11 cellular contexts compared by ENCODE assay signal in genomic region chr12:27463826-27464554, GRCh38. TPM values are rescaled to one million over a fixed set of nuclear protein-coding genes. Genes with fewer than 3 reads are reported as not detected.
DNase-seq lines count a peak whose midpoint lies in the region; TF ChIP-seq lines count a peak whose summit lies in the region.
"Had no signal": no experiment of that assay in that cellular context is flagged by ENCODE, and none has a peak within 500 bp of the region (broad histone marks: within the 10 kb centered on the region; RNA-seq: fewer than 3 reads in every experiment).

No MANE protein-coding gene starts in this region.

- no peaks in the 10 kb centered on the region for H3K36me3 ChIP-seq in right atrium auricular region
- H3K36me3 ChIP-seq in uterus = no peaks in the 10 kb centered on the region

- DNase-seq in stimulated activated CD4-positive, alpha-beta T cell treated with anti-CD3 and anti-CD28 coated beads, Interleukin-1b, Interleukin-23, amount 100 ng/mL, for 48 hours = peak; percentile 41
- no peak for DNase-seq in stimulated activated CD4-positive, alpha-beta T cell treated with anti-CD3 and anti-CD28 coated beads, Interleukin-4, amount 100 ng/mL, for 4 hours
- DNase-seq in UCSD-AML1 (lab: John Stamatoyannopoulos, UW; ENCODE audit: unreplicated experiment) = peak; percentile 40
- peak; percentile 68 for DNase-seq in right atrium auricular region (ENCODE audit: low spot score)
- DNase-seq in uterus = peak; percentile 70 to 72
- no peak for DNase-seq in NCI-H2196 (lab: John Stamatoyannopoulos, UW; ENCODE audit: unreplicated experiment)
- no peak for DNase-seq in NCI-H82 treated with DMSO at 0.1 percent for 48 hours (lab: John Stamatoyannopoulos, UW; ENCODE audit: unreplicated experiment)
- DNase-seq in cerebellum (ENCODE audit: low spot score) = no peak
- DNase-seq: COR-L47, immature natural killer cell had no signal

- no peak for TF ChIP-seq POLR2A in uterus (IDR thresholded peaks at IDR 0.05)

- H3K27me3 ChIP-seq in right atrium auricular region (no peaks in the 10 kb centered on the region), uterus (no peaks in the 10 kb centered on the region)

- H3K4me1 ChIP-seq in right atrium auricular region (peaks cover 0 to 5% of the 10 kb centered on the region in 2 donors), uterus (no peaks in the 10 kb centered on the region)

- peak overlapping the region in 1 of 2 donors; percentile 29 for H3K27ac ChIP-seq in right atrium auricular region
- peak overlapping the region; percentile 38 to 65 for H3K27ac ChIP-seq in uterus
- H3K27ac ChIP-seq: HL-60 had no signal

- H3K4me3 ChIP-seq in right atrium auricular region (no peak overlapping the region), uterus (no peak overlapping the region)

- no peak for TF ChIP-seq CTCF in right atrium auricular region (IDR thresholded peaks at IDR 0.05)
- TF ChIP-seq CTCF in uterus (IDR thresholded peaks at IDR 0.05) = no peak

- H3K9me3 ChIP-seq in right atrium auricular region (no peaks in the 10 kb centered on the region), uterus (no peaks in the 10 kb centered on the region)

- intact Hi-C loops in uterus (cut with DNase I; ENCODE audit: low total_unique reads) = no loop called here

RNA-seq across cellular contexts. Expression of gene SMCO2, which starts 17.5 kb away (rescaled TPM):
- total RNA-seq in right atrium auricular region (not detected), uterus (not detected), cerebellum (not detected)

Comparison
In these comparisons a context has a peak if more than half of its experiments do, and no peak if none do; other contexts are left out.
1. DNase-seq: peak in stimulated activated CD4-positive, alpha-beta T cell treated with anti-CD3 and anti-CD28 coated beads, Interleukin-1b, Interleukin-23, amount 100 ng/mL, for 48 hours (single experiment), UCSD-AML1 (single experiment), right atrium auricular region (single experiment) and uterus (2 of 2); none in stimulated activated CD4-positive, alpha-beta T cell treated with anti-CD3 and anti-CD28 coated beads, Interleukin-4, amount 100 ng/mL, for 4 hours (0 of 2), NCI-H2196 (single experiment), NCI-H82 treated with DMSO at 0.1 percent for 48 hours (single experiment) and cerebellum (single experiment).